In genomic region chr18:21704603-21705364, GRCh38 we compare ENCODE assay signal across 8 cellular contexts. TPM values are rescaled to one million over a fixed set of nuclear protein-coding genes. Genes with fewer than 3 reads are reported as not detected.
DNase-seq lines count a peak whose midpoint lies in the region; ATAC-seq and TF ChIP-seq lines count a peak whose summit lies in the region.

A gene with protein sequence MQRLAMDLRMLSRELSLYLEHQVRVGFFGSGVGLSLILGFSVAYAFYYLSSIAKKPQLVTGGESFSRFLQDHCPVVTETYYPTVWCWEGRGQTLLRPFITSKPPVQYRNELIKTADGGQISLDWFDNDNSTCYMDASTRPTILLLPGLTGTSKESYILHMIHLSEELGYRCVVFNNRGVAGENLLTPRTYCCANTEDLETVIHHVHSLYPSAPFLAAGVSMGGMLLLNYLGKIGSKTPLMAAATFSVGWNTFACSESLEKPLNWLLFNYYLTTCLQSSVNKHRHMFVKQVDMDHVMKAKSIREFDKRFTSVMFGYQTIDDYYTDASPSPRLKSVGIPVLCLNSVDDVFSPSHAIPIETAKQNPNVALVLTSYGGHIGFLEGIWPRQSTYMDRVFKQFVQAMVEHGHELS (minus strand): TSS chr18:21704774. CDS start chr18:21704665, 109 bp downstream.

- H3K4me3 Mint-ChIP-seq in activated naive CD8-positive, alpha-beta T cell treated with anti-CD3 and anti-CD28 coated beads for 36 hours: peak within 1 kb of the TSS; percentile 96

- H3K36me3 ChIP-seq in parathyroid adenoma (ENCODE audit: control insufficient read depth, insufficient read depth, low read length) (no peaks in the 10 kb centered on the region), tibial nerve (peaks cover 0 to 14% (median 0%) of the 10 kb centered on the region in 3 donors)

- H3K36me3 Mint-ChIP-seq in activated naive CD8-positive, alpha-beta T cell treated with anti-CD3 and anti-CD28 coated beads for 36 hours: peaks cover 6% of the 10 kb centered on the region

- no peaks in the 10 kb centered on the region for H3K9me3 Mint-ChIP-seq in activated naive CD8-positive, alpha-beta T cell treated with anti-CD3 and anti-CD28 coated beads for 36 hours

- peak; percentile 62 to 87 for TF ChIP-seq EP300 in tibial nerve (IDR thresholded peaks at IDR 0.05)

- 8 to 19% methylated on average over 7 to 10 of the region's 60 CpGs for WGBS in tibial nerve, 2 donors

- H3K4me3 ChIP-seq in parathyroid adenoma (ENCODE audit: low read depth, low read length) (peak within 1 kb of the TSS; percentile 58), tibial nerve (peak within 1 kb of the TSS; percentile 65 to 96 (median 78))

- no peaks in the 10 kb centered on the region for H3K27me3 Mint-ChIP-seq in activated naive CD8-positive, alpha-beta T cell treated with anti-CD3 and anti-CD28 coated beads for 36 hours

- H3K27me3 ChIP-seq in parathyroid adenoma (ENCODE audit: control insufficient read depth, insufficient read depth, low read length) (no peaks in the 10 kb centered on the region), tibial nerve (no peaks in the 10 kb centered on the region)

- H3K4me1 Mint-ChIP-seq in activated naive CD8-positive, alpha-beta T cell treated with anti-CD3 and anti-CD28 coated beads for 36 hours: peaks cover 23% of the 10 kb centered on the region

- peak within 1 kb of the TSS; percentile 94 for H3K27ac Mint-ChIP-seq in activated naive CD8-positive, alpha-beta T cell treated with anti-CD3 and anti-CD28 coated beads for 36 hours

- peak; percentile 92 for TF ChIP-seq POLR2A in GM10847 (IDR thresholded peaks at IDR 0.05; ENCODE audit: extremely low read depth, insufficient read length)
- TF ChIP-seq POLR2A in tibial nerve (IDR thresholded peaks at IDR 0.05): peak; percentile 58 to 96

- H3K79me2 ChIP-seq in parathyroid adenoma: no peaks in the 10 kb centered on the region

- H3K9ac ChIP-seq in parathyroid adenoma: peak within 1 kb of the TSS; percentile 46

- H3K9me3 ChIP-seq in parathyroid adenoma (ENCODE audit: control insufficient read depth, low read length): no peaks in the 10 kb centered on the region
- H3K9me3 ChIP-seq in tibial nerve: peaks cover 0 to 7% (median 0%) of the 10 kb centered on the region in 4 donors

- DNase-seq in NCI-H1092 (lab: John Stamatoyannopoulos, UW) (peak; percentile 94), SKM-1 treated with dmso at 0.1 percent for 144 hours (lab: John Stamatoyannopoulos, UW; ENCODE audit: unreplicated experiment) (peak; percentile 94), Right ventricle myocardium superior (peak; percentile 97), tibial nerve (ENCODE audit: low spot score in 2 of 2) (peak; percentile 83 to 84)
- peak; percentile 92 for DNase-seq in activated naive CD8-positive, alpha-beta T cell treated with anti-CD3 and anti-CD28 coated beads for 36 hours

- H3K4me1 ChIP-seq in parathyroid adenoma: peaks cover 4% of the 10 kb centered on the region
- H3K4me1 ChIP-seq in tibial nerve: peaks cover 0 to 15% (median 0%) of the 10 kb centered on the region in 4 donors

- intact Hi-C loops in Right ventricle myocardium superior (cut with DNase I): loop anchor here (2.0 kb wide), 1 partner anchor 36 kb away; the partner anchor contains the start of gene MIB1

- H2AFZ ChIP-seq in parathyroid adenoma: peak within 1 kb of the TSS; percentile 99

- TF ChIP-seq CTCF in parathyroid adenoma (IDR thresholded peaks at IDR 0.05) (peak; percentile 41), tibial nerve (IDR thresholded peaks at IDR 0.05) (peak; percentile 39 to 85 (median 40))

- ATAC-seq in HG02588 (IDR thresholded peaks at IDR 0.05; ENCODE audit: unreplicated experiment) (peak; percentile 97), Right ventricle myocardium superior (ENCODE audit: poor library complexity) (peak; percentile 100)

- H3K4me2 ChIP-seq in parathyroid adenoma (ENCODE audit: low read length): peak within 1 kb of the TSS; percentile 78

- H3K27ac ChIP-seq in parathyroid adenoma (peak within 1 kb of the TSS; percentile 87), tibial nerve (peak within 1 kb of the TSS; percentile 67 to 94 (median 88))

RNA-seq across cellular contexts. Expression of the gene that starts here (rescaled TPM):
- 10 to 100 TPM; 18.1 to 18.8 TPM for total RNA-seq in activated naive CD8-positive, alpha-beta T cell treated with anti-CD3 and anti-CD28 coated beads for 36 hours
- total RNA-seq in Right ventricle myocardium superior: 5.0 TPM
- total RNA-seq in tibial nerve: 10 to 100 TPM in 3 of 4 donors, 1 to 10 TPM in 1; 8.6 to 15.7 (median 12.8) TPM

Comparison
In these comparisons a context has a peak if more than half of its experiments do, and no peak if none do; other contexts are left out.
1. Peak in every context shown above with its lines: DNase-seq, ATAC-seq, H3K4me3 ChIP-seq and H3K27ac ChIP-seq.